In the genomic region with DNA sequence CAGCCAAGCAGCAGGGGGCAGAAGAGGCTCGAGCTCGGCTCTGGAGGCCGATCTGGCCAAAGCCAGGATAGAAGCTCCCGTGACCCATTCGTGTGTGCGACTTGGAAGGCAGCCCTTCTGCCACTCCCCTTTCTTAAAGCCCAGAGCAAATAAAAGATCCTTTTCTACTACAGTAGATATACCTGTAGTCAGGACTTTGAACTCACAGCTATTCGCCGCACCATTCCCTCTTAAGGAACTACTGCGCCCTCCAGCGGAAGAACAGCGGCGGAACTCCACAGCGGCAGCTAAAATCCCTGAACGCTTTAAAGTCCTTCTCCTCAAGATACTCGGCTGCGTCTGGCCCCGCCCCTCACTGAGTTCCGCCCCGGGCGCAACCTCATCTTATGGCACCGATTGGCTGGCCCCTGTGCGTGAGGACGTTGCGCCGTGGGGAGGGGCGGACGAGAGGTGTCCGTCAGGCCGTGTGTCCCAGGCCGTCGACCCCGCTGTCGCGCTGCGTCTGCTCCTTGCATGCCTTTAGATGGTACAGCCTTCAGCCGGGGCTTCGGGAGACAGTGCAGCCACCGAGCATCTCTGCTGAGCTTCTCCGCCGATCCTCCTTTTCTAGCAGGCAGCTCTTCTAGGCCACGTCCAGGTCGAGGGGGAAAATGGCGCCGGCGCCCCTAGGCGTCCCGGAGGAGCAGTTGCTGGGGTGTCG, we compare ENCODE assay signal across 8 cellular contexts. TPM values are rescaled to one million over a fixed set of nuclear protein-coding genes. Genes with fewer than 3 reads are reported as not detected.
DNase-seq lines count a peak whose midpoint lies in the region; ATAC-seq and TF ChIP-seq lines count a peak whose summit lies in the region.

A gene with protein sequence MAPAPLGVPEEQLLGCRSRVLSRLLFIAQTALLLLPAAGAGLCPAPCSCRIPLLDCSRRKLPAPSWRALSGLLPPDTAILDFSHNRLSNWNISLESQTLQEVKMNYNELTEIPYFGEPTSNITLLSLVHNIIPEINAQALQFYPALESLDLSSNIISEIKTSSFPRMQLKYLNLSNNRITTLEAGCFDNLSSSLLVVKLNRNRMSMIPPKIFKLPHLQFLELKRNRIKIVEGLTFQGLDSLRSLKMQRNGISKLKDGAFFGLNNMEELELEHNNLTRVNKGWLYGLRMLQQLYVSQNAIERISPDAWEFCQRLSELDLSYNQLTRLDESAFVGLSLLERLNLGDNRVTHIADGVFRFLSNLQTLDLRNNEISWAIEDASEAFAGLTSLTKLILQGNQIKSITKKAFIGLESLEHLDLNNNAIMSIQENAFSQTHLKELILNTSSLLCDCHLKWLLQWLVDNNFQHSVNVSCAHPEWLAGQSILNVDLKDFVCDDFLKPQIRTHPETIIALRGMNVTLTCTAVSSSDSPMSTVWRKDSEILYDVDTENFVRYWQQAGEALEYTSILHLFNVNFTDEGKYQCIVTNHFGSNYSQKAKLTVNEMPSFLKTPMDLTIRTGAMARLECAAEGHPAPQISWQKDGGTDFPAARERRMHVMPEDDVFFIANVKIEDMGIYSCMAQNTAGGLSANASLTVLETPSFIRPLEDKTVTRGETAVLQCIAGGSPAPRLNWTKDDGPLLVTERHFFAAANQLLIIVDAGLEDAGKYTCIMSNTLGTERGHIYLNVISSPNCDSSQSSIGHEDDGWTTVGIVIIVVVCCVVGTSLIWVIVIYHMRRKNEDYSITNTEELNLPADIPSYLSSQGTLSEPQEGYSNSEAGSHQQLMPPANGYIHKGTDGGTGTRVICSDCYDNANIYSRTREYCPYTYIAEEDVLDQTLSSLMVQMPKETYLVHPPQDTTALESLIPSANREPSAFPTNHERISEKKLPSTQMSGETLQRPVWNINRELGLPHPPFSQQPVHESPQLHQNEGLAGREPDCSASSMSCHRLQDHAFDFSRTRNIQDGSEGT (plus strand): TSS at position 442 of the 700 bp plus-strand sequence. CDS start 209 bp downstream, at position 651.

- no peaks in the 10 kb centered on the region for H3K27me3 Mint-ChIP-seq in dendritic cell treated with granulocyte-macrophage colony-stimulating factor and Interleukin-4, amounts not matched to agents 40 ng/mL and 50 ng/mL, for 4 days

- peak within 1 kb of the TSS; percentile 96 for H3K27ac Mint-ChIP-seq in dendritic cell treated with granulocyte-macrophage colony-stimulating factor and Interleukin-4, amounts not matched to agents 40 ng/mL and 50 ng/mL, for 4 days

- H3K4me1 Mint-ChIP-seq in dendritic cell treated with granulocyte-macrophage colony-stimulating factor and Interleukin-4, amounts not matched to agents 40 ng/mL and 50 ng/mL, for 4 days (ENCODE audit: low read depth), result peaks cover 26% of the 10 kb centered on the region

- H3K9me3 Mint-ChIP-seq in dendritic cell treated with granulocyte-macrophage colony-stimulating factor and Interleukin-4, amounts not matched to agents 40 ng/mL and 50 ng/mL, for 4 days, result no peaks in the 10 kb centered on the region

- peaks cover 7 to 36% of the 10 kb centered on the region in 2 donors for H3K4me1 ChIP-seq in left lung

- peak within 1 kb of the TSS; percentile 90 to 94 for H3K27ac ChIP-seq in left lung

- H3K27me3 ChIP-seq in left lung, result no peaks in the 10 kb centered on the region

- peak within 1 kb of the TSS; percentile 92 for H3K4me3 Mint-ChIP-seq in dendritic cell treated with granulocyte-macrophage colony-stimulating factor and Interleukin-4, amounts not matched to agents 40 ng/mL and 50 ng/mL, for 4 days

- peak; percentile 75 to 89 for TF ChIP-seq CTCF in left lung (IDR thresholded peaks at IDR 0.05)

- DNase-seq in CD1c-positive myeloid dendritic cell (ENCODE audit: extremely low spot score) (peak; percentile 99), NCI-H748 (lab: John Stamatoyannopoulos, UW; ENCODE audit: unreplicated experiment) (peak; percentile 97), left lung (peak; percentile 98 to 99)
- peak; percentile 98 for DNase-seq in activated CD4-positive, alpha-beta T cell treated with anti-CD3 and anti-CD28 coated beads, Interleukin-2, amount 50 U/mL, for 1 hour
- DNase-seq in stimulated activated CD4-positive, alpha-beta T cell treated with anti-CD3 and anti-CD28 coated beads, Interleukin-2, amount 100 ng/mL, for 48 hours, result peak; percentile 96 to 97

- H3K4me3 ChIP-seq in left lung, result peak within 1 kb of the TSS; percentile 86 to 88

- H3K36me3 ChIP-seq in left lung, result peaks cover 0 to 10% of the 10 kb centered on the region in 2 donors

- intact Hi-C loops in dendritic cell treated with granulocyte-macrophage colony-stimulating factor and Interleukin-4, amounts not matched to agents 40 ng/mL and 50 ng/mL, for 4 days (cut with micrococcal nuclease), result loop anchor here (2.0 to 5.0 kb wide), 2 partner anchors 116 to 358 kb away; a partner anchor contains a TSS
- intact Hi-C loops in left lung (cut with DNase I), result no loop called here

- H3K9me3 ChIP-seq in left lung, result no peaks in the 10 kb centered on the region

- ATAC-seq in GM19372 (IDR thresholded peaks at IDR 0.05; ENCODE audit: low read depth, unreplicated experiment) (peak; percentile 94), HG03558 (IDR thresholded peaks at IDR 0.05; ENCODE audit: extremely low read depth, unreplicated experiment) (peak; percentile 89), left lung (peak; percentile 99)

- H3K36me3 Mint-ChIP-seq in dendritic cell treated with granulocyte-macrophage colony-stimulating factor and Interleukin-4, amounts not matched to agents 40 ng/mL and 50 ng/mL, for 4 days (ENCODE audit: low read depth), result peaks cover 39% of the 10 kb centered on the region

RNA-seq across cellular contexts. Expression of the gene that starts here (rescaled TPM):
- 10 to 100 TPM; 10.9 to 12.4 TPM for total RNA-seq in left lung

Comparison
In these comparisons a context has a peak if more than half of its experiments do, and no peak if none do; other contexts are left out.
1. Peak in every context shown above with its lines: DNase-seq, ATAC-seq, H3K4me3 ChIP-seq and H3K27ac ChIP-seq.